2 cellular contexts compared by ENCODE assay signal in the genomic region with DNA sequence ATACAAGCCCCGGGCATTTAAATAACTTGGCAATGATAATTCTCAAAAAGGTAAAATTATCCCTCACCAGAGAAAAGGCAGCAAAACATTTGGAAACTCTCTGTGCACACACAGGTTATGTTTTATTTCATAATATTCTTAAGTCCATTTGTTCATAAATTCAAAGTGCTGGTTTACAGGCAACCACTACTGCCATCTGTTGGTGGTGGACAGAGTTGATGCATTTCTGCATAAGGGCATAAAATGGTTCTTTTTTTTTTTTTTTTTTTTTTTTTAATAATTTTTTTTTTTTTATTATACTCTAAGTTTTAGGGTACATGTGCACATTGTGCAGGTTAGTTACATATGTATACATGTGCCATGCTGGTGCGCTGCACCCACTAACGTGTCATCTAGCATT.
TF ChIP-seq lines count a peak whose summit lies in the region.

No MANE protein-coding gene starts in this region.

TF ChIP-seq in HCT116, 20 proteins besides CTCF, POLR2A, EP300 and RAD21:
- TF ChIP-seq SIN3A (IDR thresholded peaks at IDR 0.05; ENCODE audit: low read depth) (no peak), YY1 (IDR thresholded peaks at IDR 0.05; ENCODE audit: extremely low read depth, insufficient replicate concordance, low read depth, low read length) (no peak), ZFX (IDR thresholded peaks at IDR 0.05) (no peak), EZH2phosphoT487 (IDR thresholded peaks at IDR 0.05; ENCODE audit: borderline replicate concordance) (no peak)
TF ChIP-seq in HCT116: peak in this region for 0.

TF ChIP-seq in H1, 55 proteins besides CTCF, POLR2A, EP300 and RAD21:
- TF ChIP-seq, protein P1, sequence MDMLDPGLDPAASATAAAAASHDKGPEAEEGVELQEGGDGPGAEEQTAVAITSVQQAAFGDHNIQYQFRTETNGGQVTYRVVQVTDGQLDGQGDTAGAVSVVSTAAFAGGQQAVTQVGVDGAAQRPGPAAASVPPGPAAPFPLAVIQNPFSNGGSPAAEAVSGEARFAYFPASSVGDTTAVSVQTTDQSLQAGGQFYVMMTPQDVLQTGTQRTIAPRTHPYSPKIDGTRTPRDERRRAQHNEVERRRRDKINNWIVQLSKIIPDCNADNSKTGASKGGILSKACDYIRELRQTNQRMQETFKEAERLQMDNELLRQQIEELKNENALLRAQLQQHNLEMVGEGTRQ (IDR thresholded peaks at IDR 0.05; ENCODE audit: low read length): no peak
- no peak for TF ChIP-seq CREB1 (IDR thresholded peaks at IDR 0.05)
- no peak for TF ChIP-seq KDM4A (IDR thresholded peaks at IDR 0.05; ENCODE audit: low read depth, low read length, severe bottlenecking)
- TF ChIP-seq FOSL1 (IDR thresholded peaks at IDR 0.05; ENCODE audit: insufficient read depth, low read depth, low read length): no peak
- TF ChIP-seq JUND (IDR thresholded peaks at IDR 0.05; ENCODE audit: low read length): no peak
- TF ChIP-seq, protein P2, sequence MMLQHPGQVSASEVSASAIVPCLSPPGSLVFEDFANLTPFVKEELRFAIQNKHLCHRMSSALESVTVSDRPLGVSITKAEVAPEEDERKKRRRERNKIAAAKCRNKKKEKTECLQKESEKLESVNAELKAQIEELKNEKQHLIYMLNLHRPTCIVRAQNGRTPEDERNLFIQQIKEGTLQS (IDR thresholded peaks at IDR 0.05; ENCODE audit: insufficient read depth, low read depth, low read length): no peak
- no peak for TF ChIP-seq JUN (IDR thresholded peaks at IDR 0.05; ENCODE audit: low read depth, low read length)
- TF ChIP-seq POLR2AphosphoS5 (IDR thresholded peaks at IDR 0.05; ENCODE audit: low read depth, low read length): no peak
- TF ChIP-seq BCL11A (IDR thresholded peaks at IDR 0.05; ENCODE audit: low read depth in 2 of 2, low read length in 2 of 2): no peak
- TF ChIP-seq GABPA (IDR thresholded peaks at IDR 0.05; ENCODE audit: borderline replicate concordance, insufficient read depth, low read length): no peak
- TF ChIP-seq SIN3A (conservative IDR thresholded peaks at IDR 0.05 in 1 of 2, IDR thresholded peaks at IDR 0.05 in 1 of 2; ENCODE audit: low read depth in 1 of 2, low read length in 2 of 2): no peak
- TF ChIP-seq PHF8 (conservative IDR thresholded peaks at IDR 0.05; ENCODE audit: low read depth, low read length): no peak
- TF ChIP-seq BRCA1 (IDR thresholded peaks at IDR 0.05; ENCODE audit: low read depth, low read length): no peak
- no peak for TF ChIP-seq CHD1 (IDR thresholded peaks at IDR 0.05; ENCODE audit: low read depth, low read length)
